In the genomic region with DNA sequence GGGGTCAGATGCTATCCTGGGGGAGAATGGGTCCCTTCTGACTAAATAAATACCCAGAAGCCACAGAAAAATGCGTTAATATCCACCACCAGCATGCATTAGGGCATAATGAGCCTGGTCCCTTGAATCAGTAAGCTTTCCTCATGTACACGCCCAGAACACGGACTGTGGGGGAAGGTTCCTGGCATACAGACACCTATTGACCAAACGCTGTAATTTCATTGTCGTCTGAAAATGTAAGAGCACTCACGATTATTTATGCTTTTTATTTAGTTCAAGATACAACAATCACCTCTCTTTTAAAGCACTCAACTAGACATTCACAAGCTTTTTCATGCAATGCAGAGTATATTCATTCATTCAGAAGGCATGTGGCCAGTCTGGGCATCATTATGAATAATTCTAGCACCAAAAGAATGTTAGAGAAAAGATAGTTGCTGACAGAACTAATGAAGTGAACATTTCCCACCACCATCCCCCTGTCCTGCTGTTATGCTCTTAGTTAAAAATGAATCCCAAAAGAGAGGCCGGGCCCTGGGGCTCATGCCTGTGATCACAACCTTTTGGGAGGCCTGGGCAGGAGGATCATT, we compare ENCODE assay signal across 1 cellular context.
TF ChIP-seq lines count a peak whose summit lies in the region.

No MANE protein-coding gene starts in this region.

TF ChIP-seq in HepG2, 621 proteins besides CTCF, POLR2A, EP300 and RAD21 (continued from another document):
- TF ChIP-seq, protein P1, sequence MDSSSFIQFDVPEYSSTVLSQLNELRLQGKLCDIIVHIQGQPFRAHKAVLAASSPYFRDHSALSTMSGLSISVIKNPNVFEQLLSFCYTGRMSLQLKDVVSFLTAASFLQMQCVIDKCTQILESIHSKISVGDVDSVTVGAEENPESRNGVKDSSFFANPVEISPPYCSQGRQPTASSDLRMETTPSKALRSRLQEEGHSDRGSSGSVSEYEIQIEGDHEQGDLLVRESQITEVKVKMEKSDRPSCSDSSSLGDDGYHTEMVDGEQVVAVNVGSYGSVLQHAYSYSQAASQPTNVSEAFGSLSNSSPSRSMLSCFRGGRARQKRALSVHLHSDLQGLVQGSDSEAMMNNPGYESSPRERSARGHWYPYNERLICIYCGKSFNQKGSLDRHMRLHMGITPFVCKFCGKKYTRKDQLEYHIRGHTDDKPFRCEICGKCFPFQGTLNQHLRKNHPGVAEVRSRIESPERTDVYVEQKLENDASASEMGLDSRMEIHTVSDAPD (CRISPR knock-in tag; IDR thresholded peaks at IDR 0.05) = no peak
- TF ChIP-seq ZNF589 (CRISPR knock-in tag; conservative IDR thresholded peaks at IDR 0.05) (no peak), SALL2 (CRISPR knock-in tag; IDR thresholded peaks at IDR 0.05) (no peak), MBNL3 (CRISPR knock-in tag; conservative IDR thresholded peaks at IDR 0.05) (no peak), BHLHE40 (IDR thresholded peaks at IDR 0.05; ENCODE audit: low read length) (no peak), ZMYM4 (CRISPR knock-in tag; IDR thresholded peaks at IDR 0.05) (no peak), JDP2 (CRISPR knock-in tag; IDR thresholded peaks at IDR 0.05; ENCODE audit: borderline replicate concordance) (no peak), ZNF724P (CRISPR knock-in tag; IDR thresholded peaks at IDR 0.05; ENCODE audit: borderline replicate concordance) (no peak), FOXJ3 (CRISPR knock-in tag; IDR thresholded peaks at IDR 0.05; ENCODE audit: borderline replicate concordance) (no peak)
- TF ChIP-seq, protein P2, sequence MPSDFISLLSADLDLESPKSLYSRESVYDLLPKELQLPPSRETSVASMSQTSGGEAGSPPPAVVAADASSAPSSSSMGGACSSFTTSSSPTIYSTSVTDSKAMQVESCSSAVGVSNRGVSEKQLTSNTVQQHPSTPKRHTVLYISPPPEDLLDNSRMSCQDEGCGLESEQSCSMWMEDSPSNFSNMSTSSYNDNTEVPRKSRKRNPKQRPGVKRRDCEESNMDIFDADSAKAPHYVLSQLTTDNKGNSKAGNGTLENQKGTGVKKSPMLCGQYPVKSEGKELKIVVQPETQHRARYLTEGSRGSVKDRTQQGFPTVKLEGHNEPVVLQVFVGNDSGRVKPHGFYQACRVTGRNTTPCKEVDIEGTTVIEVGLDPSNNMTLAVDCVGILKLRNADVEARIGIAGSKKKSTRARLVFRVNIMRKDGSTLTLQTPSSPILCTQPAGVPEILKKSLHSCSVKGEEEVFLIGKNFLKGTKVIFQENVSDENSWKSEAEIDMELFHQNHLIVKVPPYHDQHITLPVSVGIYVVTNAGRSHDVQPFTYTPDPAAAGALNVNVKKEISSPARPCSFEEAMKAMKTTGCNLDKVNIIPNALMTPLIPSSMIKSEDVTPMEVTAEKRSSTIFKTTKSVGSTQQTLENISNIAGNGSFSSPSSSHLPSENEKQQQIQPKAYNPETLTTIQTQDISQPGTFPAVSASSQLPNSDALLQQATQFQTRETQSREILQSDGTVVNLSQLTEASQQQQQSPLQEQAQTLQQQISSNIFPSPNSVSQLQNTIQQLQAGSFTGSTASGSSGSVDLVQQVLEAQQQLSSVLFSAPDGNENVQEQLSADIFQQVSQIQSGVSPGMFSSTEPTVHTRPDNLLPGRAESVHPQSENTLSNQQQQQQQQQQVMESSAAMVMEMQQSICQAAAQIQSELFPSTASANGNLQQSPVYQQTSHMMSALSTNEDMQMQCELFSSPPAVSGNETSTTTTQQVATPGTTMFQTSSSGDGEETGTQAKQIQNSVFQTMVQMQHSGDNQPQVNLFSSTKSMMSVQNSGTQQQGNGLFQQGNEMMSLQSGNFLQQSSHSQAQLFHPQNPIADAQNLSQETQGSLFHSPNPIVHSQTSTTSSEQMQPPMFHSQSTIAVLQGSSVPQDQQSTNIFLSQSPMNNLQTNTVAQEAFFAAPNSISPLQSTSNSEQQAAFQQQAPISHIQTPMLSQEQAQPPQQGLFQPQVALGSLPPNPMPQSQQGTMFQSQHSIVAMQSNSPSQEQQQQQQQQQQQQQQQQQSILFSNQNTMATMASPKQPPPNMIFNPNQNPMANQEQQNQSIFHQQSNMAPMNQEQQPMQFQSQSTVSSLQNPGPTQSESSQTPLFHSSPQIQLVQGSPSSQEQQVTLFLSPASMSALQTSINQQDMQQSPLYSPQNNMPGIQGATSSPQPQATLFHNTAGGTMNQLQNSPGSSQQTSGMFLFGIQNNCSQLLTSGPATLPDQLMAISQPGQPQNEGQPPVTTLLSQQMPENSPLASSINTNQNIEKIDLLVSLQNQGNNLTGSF (CRISPR knock-in tag; IDR thresholded peaks at IDR 0.05) = no peak
- TF ChIP-seq, protein P3, sequence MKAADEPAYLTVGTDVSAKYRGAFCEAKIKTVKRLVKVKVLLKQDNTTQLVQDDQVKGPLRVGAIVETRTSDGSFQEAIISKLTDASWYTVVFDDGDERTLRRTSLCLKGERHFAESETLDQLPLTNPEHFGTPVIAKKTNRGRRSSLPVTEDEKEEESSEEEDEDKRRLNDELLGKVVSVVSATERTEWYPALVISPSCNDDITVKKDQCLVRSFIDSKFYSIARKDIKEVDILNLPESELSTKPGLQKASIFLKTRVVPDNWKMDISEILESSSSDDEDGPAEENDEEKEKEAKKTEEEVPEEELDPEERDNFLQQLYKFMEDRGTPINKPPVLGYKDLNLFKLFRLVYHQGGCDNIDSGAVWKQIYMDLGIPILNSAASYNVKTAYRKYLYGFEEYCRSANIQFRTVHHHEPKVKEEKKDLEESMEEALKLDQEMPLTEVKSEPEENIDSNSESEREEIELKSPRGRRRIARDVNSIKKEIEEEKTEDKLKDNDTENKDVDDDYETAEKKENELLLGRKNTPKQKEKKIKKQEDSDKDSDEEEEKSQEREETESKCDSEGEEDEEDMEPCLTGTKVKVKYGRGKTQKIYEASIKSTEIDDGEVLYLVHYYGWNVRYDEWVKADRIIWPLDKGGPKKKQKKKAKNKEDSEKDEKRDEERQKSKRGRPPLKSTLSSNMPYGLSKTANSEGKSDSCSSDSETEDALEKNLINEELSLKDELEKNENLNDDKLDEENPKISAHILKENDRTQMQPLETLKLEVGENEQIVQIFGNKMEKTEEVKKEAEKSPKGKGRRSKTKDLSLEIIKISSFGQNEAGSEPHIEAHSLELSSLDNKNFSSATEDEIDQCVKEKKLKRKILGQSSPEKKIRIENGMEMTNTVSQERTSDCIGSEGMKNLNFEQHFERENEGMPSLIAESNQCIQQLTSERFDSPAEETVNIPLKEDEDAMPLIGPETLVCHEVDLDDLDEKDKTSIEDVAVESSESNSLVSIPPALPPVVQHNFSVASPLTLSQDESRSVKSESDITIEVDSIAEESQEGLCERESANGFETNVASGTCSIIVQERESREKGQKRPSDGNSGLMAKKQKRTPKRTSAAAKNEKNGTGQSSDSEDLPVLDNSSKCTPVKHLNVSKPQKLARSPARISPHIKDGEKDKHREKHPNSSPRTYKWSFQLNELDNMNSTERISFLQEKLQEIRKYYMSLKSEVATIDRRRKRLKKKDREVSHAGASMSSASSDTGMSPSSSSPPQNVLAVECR (CRISPR knock-in tag; IDR thresholded peaks at IDR 0.05; ENCODE audit: borderline replicate concordance) = no peak
TF ChIP-seq in HepG2: peak in this region for 0.
